Comparison of ENCODE assay signal across 8 cellular contexts in the genomic region with DNA sequence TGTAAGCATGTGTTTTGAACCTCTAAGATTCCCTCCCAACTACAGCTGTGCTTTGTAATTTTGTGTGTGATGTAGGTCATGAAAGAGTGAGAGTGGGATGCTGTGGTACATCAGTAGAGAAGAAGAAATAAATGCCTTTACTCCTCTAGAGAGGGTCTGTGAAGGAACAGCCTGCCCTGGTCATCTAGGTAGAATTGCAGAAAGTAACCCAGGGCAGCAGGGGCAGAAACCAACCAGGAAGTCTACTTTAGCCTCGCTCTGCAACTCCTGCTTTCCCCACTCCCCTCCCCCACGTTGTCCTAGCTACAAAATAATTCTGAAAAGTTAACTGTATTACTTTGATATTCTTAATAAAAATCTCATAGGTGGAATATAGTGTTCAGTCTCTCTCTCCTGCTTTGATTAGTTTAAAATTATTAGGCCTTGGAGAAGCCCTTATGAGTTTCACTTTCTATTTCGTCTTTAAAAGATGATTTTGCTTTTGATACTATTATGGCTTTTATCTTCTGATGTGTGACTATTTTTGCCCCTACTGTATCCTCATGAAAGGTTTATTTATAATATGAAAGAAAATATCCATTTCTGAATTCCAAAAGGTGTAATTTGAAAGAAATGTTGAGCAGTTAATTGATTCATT. TPM values are rescaled to one million over a fixed set of nuclear protein-coding genes. Genes with fewer than 3 reads are reported as not detected.
DNase-seq lines count a peak whose midpoint lies in the region; ATAC-seq and TF ChIP-seq lines count a peak whose summit lies in the region.

No MANE protein-coding gene starts in this region.

- POLR2A ChIA-PET in activated CD8-positive, alpha-beta T cell treated with anti-CD3 and anti-CD28 coated beads, Interleukin-2, amount 10 ng/mL, durations not matched to agents 7 days and 5 days (lab: Charles Lee) = interaction anchor here (0.9 kb wide), 1 partner anchor 14 kb away, joined by 3 read pairs; no protein-coding TSS in a partner anchor

- ATAC-seq in HG02763 (IDR thresholded peaks at IDR 0.05; ENCODE audit: unreplicated experiment) = peak; percentile 63
- peak; percentile 50 for ATAC-seq in activated CD8-positive, alpha-beta T cell treated with anti-CD3 and anti-CD28 coated beads, Interleukin-2, amount 10 ng/mL, durations not matched to agents 7 days and 5 days

- peak overlapping the region; percentile 56 to 78 for H3K9ac ChIP-seq in liver (ENCODE audit: low read depth in 1 of 2, low read length in 2 of 2)

- H3K9me3 ChIP-seq in liver (ENCODE audit: control insufficient read depth in 4 of 4, low read length in 3 of 4) = no peaks in the 10 kb centered on the region

- H3K4me3 ChIP-seq in GM06990 (replicated peaks; ENCODE audit: low read depth, low read length) (peak overlapping the region; percentile 1; the same call in 1 of the 2 replicates), liver (ENCODE audit: low read depth in 1 of 3, low read length in 3 of 3) (peak overlapping the region; percentile 30 to 63 (median 43))

- TF ChIP-seq CTCF in GM06990 (IDR thresholded peaks at IDR 0.05; ENCODE audit: insufficient read depth, low read length, poor library complexity, severe bottlenecking) (no peak), liver (IDR thresholded peaks at IDR 0.05; ENCODE audit: low read depth, low read length, missing input control) (no peak)

- no peak for TF ChIP-seq RAD21 in liver (IDR thresholded peaks at IDR 0.05)

- H3K4me1 ChIP-seq in liver (ENCODE audit: control insufficient read depth in 4 of 4, insufficient read depth in 4 of 4, low read length in 3 of 4) = peaks cover 10 to 21% (median 14%) of the 10 kb centered on the region in 4 donors

- WGBS in liver = 4% methylated on average over 3 of the region's 3 CpGs

- no peaks in the 10 kb centered on the region for H3K9me3 Mint-ChIP-seq in activated CD8-positive, alpha-beta T cell treated with anti-CD3 and anti-CD28 coated beads, Interleukin-2, amount 10 ng/mL, durations not matched to agents 7 days and 5 days (ENCODE audit: insufficient read depth)

- H3K36me3 ChIP-seq in GM06990 (ENCODE audit: control insufficient read depth, insufficient read depth, low read length) (peaks cover 5% of the 10 kb centered on the region), liver (ENCODE audit: control insufficient read depth in 4 of 4, insufficient read depth in 3 of 4, low read depth in 1 of 4, low read length in 3 of 4) (peaks cover 1 to 14% (median 3%) of the 10 kb centered on the region in 4 donors)

- no peaks in the 10 kb centered on the region for H3K27me3 Mint-ChIP-seq in activated CD8-positive, alpha-beta T cell treated with anti-CD3 and anti-CD28 coated beads, Interleukin-2, amount 10 ng/mL, durations not matched to agents 7 days and 5 days (ENCODE audit: low read depth)

- no peak for DNase-seq in GM06990 (ENCODE audit: extremely low read depth, insufficient read length)
- DNase-seq in activated CD8-positive, alpha-beta T cell treated with anti-CD3 and anti-CD28 coated beads, Interleukin-2, amount 10 ng/mL, durations not matched to agents 7 days and 5 days = no peak
- DNase-seq in NCI-H526 (lab: John Stamatoyannopoulos, UW) = no peak
- no peak for DNase-seq in NCI-H524 treated with DMSO at 0.1 percent for 48 hours (lab: John Stamatoyannopoulos, UW)
- no peak for DNase-seq in caudate nucleus (lab: John Stamatoyannopoulos, UW)
- DNase-seq in cerebellar cortex (ENCODE audit: low spot score) = no peak

- H3K36me3 Mint-ChIP-seq in activated CD8-positive, alpha-beta T cell treated with anti-CD3 and anti-CD28 coated beads, Interleukin-2, amount 10 ng/mL, durations not matched to agents 7 days and 5 days (ENCODE audit: low read depth) = peaks cover 37% of the 10 kb centered on the region

- H3K4me3 Mint-ChIP-seq in activated CD8-positive, alpha-beta T cell treated with anti-CD3 and anti-CD28 coated beads, Interleukin-2, amount 10 ng/mL, durations not matched to agents 7 days and 5 days = peak overlapping the region; percentile 69

- H3K27ac ChIP-seq in liver (ENCODE audit: low read depth in 1 of 2, low read length in 2 of 2) (peak overlapping the region; percentile 83 to 85), caudate nucleus (ENCODE audit: low read depth, low read length) (no peak overlapping the region)

- H3K27me3 ChIP-seq in GM06990 (replicated peaks; ENCODE audit: control insufficient read depth, insufficient read depth, low read length) = no peaks in the 10 kb centered on the region
- no peaks in the 10 kb centered on the region for H3K27me3 ChIP-seq in liver (ENCODE audit: control insufficient read depth in 4 of 4, insufficient read depth in 4 of 4, low read length in 3 of 4)

- peak overlapping the region; percentile 87 for H3K27ac Mint-ChIP-seq in activated CD8-positive, alpha-beta T cell treated with anti-CD3 and anti-CD28 coated beads, Interleukin-2, amount 10 ng/mL, durations not matched to agents 7 days and 5 days

- CTCF ChIA-PET in activated CD8-positive, alpha-beta T cell treated with anti-CD3 and anti-CD28 coated beads, Interleukin-2, amount 10 ng/mL, durations not matched to agents 7 days and 5 days (lab: Charles Lee) = no interaction called here

- peaks cover 30% of the 10 kb centered on the region for H3K4me1 Mint-ChIP-seq in activated CD8-positive, alpha-beta T cell treated with anti-CD3 and anti-CD28 coated beads, Interleukin-2, amount 10 ng/mL, durations not matched to agents 7 days and 5 days (ENCODE audit: low read depth)

TF ChIP-seq in liver, 16 proteins besides CTCF, POLR2A, EP300 and RAD21:
- peak in 1 of 2 donors; percentile 16 for TF ChIP-seq HNF4A (conservative IDR thresholded peaks at IDR 0.05)
- TF ChIP-seq FOXA1 (IDR thresholded peaks at IDR 0.05) = no peak

RNA-seq across cellular contexts. Expression of gene TBK1, which starts 7.6 kb away (rescaled TPM):
- total RNA-seq in activated CD8-positive, alpha-beta T cell treated with anti-CD3 and anti-CD28 coated beads, Interleukin-2, amount 10 ng/mL, durations not matched to agents 7 days and 5 days = 10 to 100 TPM; 25.0 to 31.7 TPM
- 10 to 100 TPM; 16.7 to 20.7 TPM for total RNA-seq in liver
- polyA plus RNA-seq in liver = 10 to 100 TPM in 1 of 2 donors, 1 to 10 TPM in 1; 7.6 to 11.1 TPM

RNA-seq across cellular contexts. Expression of gene XPOT, which starts 55.3 kb away (rescaled TPM):
- 100 to 1,000 TPM; 102 to 110 TPM for total RNA-seq in activated CD8-positive, alpha-beta T cell treated with anti-CD3 and anti-CD28 coated beads, Interleukin-2, amount 10 ng/mL, durations not matched to agents 7 days and 5 days
- 10 to 100 TPM; 23.4 to 44.8 TPM for total RNA-seq in liver
- polyA plus RNA-seq in liver = 10 to 100 TPM; 16.7 to 24.3 TPM
